Comparison of ENCODE assay signal across 1 cellular context in the genomic region with DNA sequence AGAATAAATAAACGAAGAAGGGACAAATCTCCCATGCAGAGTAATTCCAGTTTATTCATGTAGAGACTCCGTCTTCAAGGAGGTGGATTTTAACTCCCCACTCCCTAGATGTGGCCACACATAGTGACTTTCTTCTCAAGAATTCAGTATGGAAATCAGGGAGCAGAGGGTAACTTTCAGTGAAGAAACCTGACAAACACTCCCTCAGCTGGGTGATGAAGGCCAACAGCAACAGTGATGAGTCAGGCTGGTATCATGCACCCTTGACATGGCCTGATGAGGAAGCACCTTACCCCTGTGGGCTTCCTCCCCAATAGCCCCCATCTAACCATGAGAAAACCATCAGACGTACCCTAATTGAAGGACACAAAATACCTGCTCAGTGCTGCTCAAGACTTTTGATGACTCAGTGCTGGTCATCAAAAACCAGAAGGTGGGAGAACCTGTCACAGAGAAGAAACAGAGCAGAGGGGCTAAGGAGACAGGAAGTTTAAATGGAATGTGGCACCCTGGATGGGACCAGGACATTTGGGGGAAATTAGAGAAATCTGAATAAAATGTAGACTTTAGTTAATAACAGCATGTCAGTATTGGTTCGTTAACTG.
TF ChIP-seq lines count a peak whose summit lies in the region.

No MANE protein-coding gene starts in this region.

TF ChIP-seq in SK-N-SH, 30 proteins besides CTCF, POLR2A, EP300 and RAD21 (continued from another document):
- TF ChIP-seq, protein P1, sequence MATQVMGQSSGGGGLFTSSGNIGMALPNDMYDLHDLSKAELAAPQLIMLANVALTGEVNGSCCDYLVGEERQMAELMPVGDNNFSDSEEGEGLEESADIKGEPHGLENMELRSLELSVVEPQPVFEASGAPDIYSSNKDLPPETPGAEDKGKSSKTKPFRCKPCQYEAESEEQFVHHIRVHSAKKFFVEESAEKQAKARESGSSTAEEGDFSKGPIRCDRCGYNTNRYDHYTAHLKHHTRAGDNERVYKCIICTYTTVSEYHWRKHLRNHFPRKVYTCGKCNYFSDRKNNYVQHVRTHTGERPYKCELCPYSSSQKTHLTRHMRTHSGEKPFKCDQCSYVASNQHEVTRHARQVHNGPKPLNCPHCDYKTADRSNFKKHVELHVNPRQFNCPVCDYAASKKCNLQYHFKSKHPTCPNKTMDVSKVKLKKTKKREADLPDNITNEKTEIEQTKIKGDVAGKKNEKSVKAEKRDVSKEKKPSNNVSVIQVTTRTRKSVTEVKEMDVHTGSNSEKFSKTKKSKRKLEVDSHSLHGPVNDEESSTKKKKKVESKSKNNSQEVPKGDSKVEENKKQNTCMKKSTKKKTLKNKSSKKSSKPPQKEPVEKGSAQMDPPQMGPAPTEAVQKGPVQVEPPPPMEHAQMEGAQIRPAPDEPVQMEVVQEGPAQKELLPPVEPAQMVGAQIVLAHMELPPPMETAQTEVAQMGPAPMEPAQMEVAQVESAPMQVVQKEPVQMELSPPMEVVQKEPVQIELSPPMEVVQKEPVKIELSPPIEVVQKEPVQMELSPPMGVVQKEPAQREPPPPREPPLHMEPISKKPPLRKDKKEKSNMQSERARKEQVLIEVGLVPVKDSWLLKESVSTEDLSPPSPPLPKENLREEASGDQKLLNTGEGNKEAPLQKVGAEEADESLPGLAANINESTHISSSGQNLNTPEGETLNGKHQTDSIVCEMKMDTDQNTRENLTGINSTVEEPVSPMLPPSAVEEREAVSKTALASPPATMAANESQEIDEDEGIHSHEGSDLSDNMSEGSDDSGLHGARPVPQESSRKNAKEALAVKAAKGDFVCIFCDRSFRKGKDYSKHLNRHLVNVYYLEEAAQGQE (IDR thresholded peaks at IDR 0.05; ENCODE audit: low read depth, low read length) = no peak
- TF ChIP-seq FOXM1 (IDR thresholded peaks at IDR 0.05; ENCODE audit: low read depth) (no peak), JUND (IDR thresholded peaks at IDR 0.05) (peak; percentile 17; the same call in 1 of the 2 replicates), SIN3A (IDR thresholded peaks at IDR 0.05; ENCODE audit: borderline replicate concordance, low read depth, low read length) (no peak)
- TF ChIP-seq, protein P2, sequence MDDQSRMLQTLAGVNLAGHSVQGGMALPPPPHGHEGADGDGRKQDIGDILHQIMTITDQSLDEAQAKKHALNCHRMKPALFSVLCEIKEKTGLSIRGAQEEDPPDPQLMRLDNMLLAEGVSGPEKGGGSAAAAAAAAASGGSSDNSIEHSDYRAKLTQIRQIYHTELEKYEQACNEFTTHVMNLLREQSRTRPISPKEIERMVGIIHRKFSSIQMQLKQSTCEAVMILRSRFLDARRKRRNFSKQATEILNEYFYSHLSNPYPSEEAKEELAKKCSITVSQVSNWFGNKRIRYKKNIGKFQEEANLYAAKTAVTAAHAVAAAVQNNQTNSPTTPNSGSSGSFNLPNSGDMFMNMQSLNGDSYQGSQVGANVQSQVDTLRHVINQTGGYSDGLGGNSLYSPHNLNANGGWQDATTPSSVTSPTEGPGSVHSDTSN (IDR thresholded peaks at IDR 0.05) = peak; percentile 43; the same call in 1 of the 2 replicates
